In the genomic region with DNA sequence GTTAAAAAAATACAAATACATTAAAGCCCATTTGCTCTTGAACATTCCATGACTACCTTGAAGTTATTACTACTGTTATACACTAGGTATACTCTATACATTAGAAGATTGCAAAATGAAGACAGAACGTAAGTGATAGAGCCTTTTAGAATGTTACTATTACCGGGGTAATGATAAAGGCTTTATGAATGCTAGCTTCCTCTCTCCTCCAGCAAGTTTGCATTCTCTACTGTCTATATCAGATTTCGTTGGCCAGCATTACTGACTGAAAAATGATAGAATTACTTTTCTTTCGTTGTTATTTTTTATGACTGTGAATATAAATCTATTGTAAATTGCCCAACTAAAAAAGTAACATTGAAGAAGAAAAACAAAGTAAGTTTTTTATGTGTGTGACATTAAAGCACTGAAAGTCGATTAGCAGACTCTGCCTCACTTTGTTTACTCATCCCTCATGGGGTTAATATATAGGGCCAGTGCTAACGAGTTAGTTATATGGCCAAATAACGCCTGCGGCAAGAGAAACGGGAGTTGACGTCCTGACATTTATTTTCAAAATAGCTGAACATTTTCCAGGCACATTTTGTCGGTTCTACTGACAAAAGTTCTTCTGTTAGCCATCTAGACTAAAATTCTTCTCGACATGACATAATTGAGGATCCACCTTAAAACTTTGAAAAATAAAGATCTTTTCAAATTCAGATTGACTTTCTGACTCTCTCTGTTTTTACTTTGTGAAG, we compare ENCODE assay signal across 17 cellular contexts.
A peak's percentile ranks its signal among the peaks of the same experiment; 100 is the strongest.
DNase-seq lines count a peak whose midpoint lies in the region; ATAC-seq, FAIRE-seq and TF ChIP-seq lines count a peak whose summit lies in the region.
"Had no signal": no experiment of that assay in that cellular context is flagged by ENCODE, and none has a peak within 500 bp of the region (broad histone marks: within the 10 kb centered on the region; RNA-seq: fewer than 3 reads in every experiment).

No MANE protein-coding gene starts in this region.

- H3K36me3 ChIP-seq in IMR-90 (ENCODE audit: control insufficient read depth, insufficient read depth, low read length): no peaks in the 10 kb centered on the region
- H3K36me3 ChIP-seq in keratinocyte (ENCODE audit: control insufficient read depth in 2 of 2, extremely low read depth in 1 of 2, insufficient read depth in 2 of 2, low read length in 2 of 2): no peaks in the 10 kb centered on the region

- H3K27ac Mint-ChIP-seq in natural killer cell: no peak overlapping the region
- H3K27ac Mint-ChIP-seq: B cell; CD4-positive, CD25-positive, alpha-beta regulatory T cell had no signal

- peaks cover 3 to 4% of the 10 kb centered on the region in 2 donors for H3K9me3 Mint-ChIP-seq in natural killer cell

- in situ Hi-C loops in IMR-90 (cut with MboI; ENCODE audit: low sequenced_read_pairs): no loop called here

- no peak overlapping the region for H2BK15ac ChIP-seq in IMR-90 (ENCODE audit: low read depth, low read length)

- no peak overlapping the region for H3K56ac ChIP-seq in IMR-90 (ENCODE audit: extremely low read depth, insufficient read depth, low read length)

- H3K9me3 ChIP-seq in IMR-90 (ENCODE audit: control insufficient read depth, insufficient read depth, low read length) (no peaks in the 10 kb centered on the region), keratinocyte (ENCODE audit: control insufficient read depth, low read depth, low read length) (no peaks in the 10 kb centered on the region)

- ATAC-seq in IMR-90 (ENCODE audit: low read depth): no peak
- ATAC-seq in HG02588 (IDR thresholded peaks at IDR 0.05; ENCODE audit: unreplicated experiment): no peak
- no peak for ATAC-seq in natural killer cell
- ATAC-seq: HepG2 had no signal

- H2BK20ac ChIP-seq in IMR-90 (ENCODE audit: low read depth, low read length): no peak overlapping the region

- CTCF ChIA-PET in IMR-90 (lab: Yijun Ruan, JAX): interaction anchor here (1.0 kb wide), 1 partner anchor 12 kb away, joined by 5 read pairs; no protein-coding TSS in a partner anchor

- no peak overlapping the region for H3K14ac ChIP-seq in IMR-90 (replicated peaks; ENCODE audit: low read depth, low read length)

- H3K4me3 ChIP-seq in IMR-90 (ENCODE audit: insufficient read depth, low read depth, low read length) (no peak overlapping the region), epithelial cell of esophagus (ENCODE audit: low read length) (no peak overlapping the region), keratinocyte (ENCODE audit: control insufficient read depth in 2 of 3, extremely low read depth in 1 of 3, insufficient read depth in 2 of 3, low read depth in 1 of 3, low read length in 3 of 3) (no peak overlapping the region)

- H3K4me1 ChIP-seq in IMR-90 (ENCODE audit: control insufficient read depth, insufficient read depth, low read length): no peaks in the 10 kb centered on the region
- H3K4me1 ChIP-seq in keratinocyte (ENCODE audit: control insufficient read depth, extremely low read depth, insufficient read depth, low read length): peaks cover 6% of the 10 kb centered on the region

- TF ChIP-seq RAD21 in IMR-90 (IDR thresholded peaks at IDR 0.05; ENCODE audit: low read length): no peak

- no peak overlapping the region for H3K4me3 Mint-ChIP-seq in natural killer cell
- H3K4me3 Mint-ChIP-seq: B cell; CD4-positive, CD25-positive, alpha-beta regulatory T cell had no signal

- H3K79me2 ChIP-seq in keratinocyte (ENCODE audit: control insufficient read depth, insufficient read depth, low read length): no peaks in the 10 kb centered on the region

- H2AFZ ChIP-seq in IMR-90 (replicated peaks; ENCODE audit: low read length, poor library complexity) (no peak overlapping the region), keratinocyte (ENCODE audit: control insufficient read depth, low read length) (peak overlapping the region; percentile 50)

- H3K79me1 ChIP-seq in IMR-90 (ENCODE audit: low read depth in 1 of 2, low read length in 2 of 2): no peaks in the 10 kb centered on the region

- no peak overlapping the region for H4K91ac ChIP-seq in IMR-90 (ENCODE audit: insufficient read depth, low read depth, low read length)

- H3K23ac ChIP-seq in IMR-90 (ENCODE audit: low read depth, low read length): no peak overlapping the region

- intact Hi-C loops in IMR-90 (cut with micrococcal nuclease): no loop called here
- intact Hi-C loops in natural killer cell (cut with micrococcal nuclease): no loop called here

- H3K9ac ChIP-seq in IMR-90 (ENCODE audit: low read depth, low read length) (no peak overlapping the region), keratinocyte (ENCODE audit: control insufficient read depth, extremely low read depth, insufficient read depth, low read length) (no peak overlapping the region)
- H3K9ac ChIP-seq: KMS-11 had no signal

- no peaks in the 10 kb centered on the region for H3K27me3 Mint-ChIP-seq in natural killer cell (ENCODE audit: low read depth in 2 of 2)
- H3K27me3 Mint-ChIP-seq: B cell; CD4-positive, CD25-positive, alpha-beta regulatory T cell had no signal

- no peaks in the 10 kb centered on the region for H3K9me1 ChIP-seq in IMR-90 (ENCODE audit: insufficient read depth, low read length)
- H3K9me1 ChIP-seq in keratinocyte (ENCODE audit: control insufficient read depth, extremely low read depth, insufficient read depth, low read length): no peaks in the 10 kb centered on the region

- H4K5ac ChIP-seq in IMR-90 (ENCODE audit: low read depth, low read length): no peak overlapping the region

- H3K18ac ChIP-seq in IMR-90 (ENCODE audit: low read depth, low read length): no peak overlapping the region

- H4K20me1 ChIP-seq in IMR-90 (ENCODE audit: insufficient read depth, low read length): no peaks in the 10 kb centered on the region
- no peaks in the 10 kb centered on the region for H4K20me1 ChIP-seq in keratinocyte (ENCODE audit: control insufficient read depth, extremely low read depth, insufficient read depth, low read length)

- H2AK9ac ChIP-seq in IMR-90 (replicated peaks; ENCODE audit: low read depth, low read length, poor library complexity): no peak overlapping the region

- TF ChIP-seq POLR2A in IMR-90 (IDR thresholded peaks at IDR 0.05; ENCODE audit: low read depth, low read length): no peak

- no peaks in the 10 kb centered on the region for H3K4me1 Mint-ChIP-seq in natural killer cell
- H3K4me1 Mint-ChIP-seq: B cell; CD4-positive, CD25-positive, alpha-beta regulatory T cell had no signal

- H3K27ac ChIP-seq in IMR-90 (ENCODE audit: insufficient read depth, low read length): no peak overlapping the region
- H3K27ac ChIP-seq in keratinocyte (ENCODE audit: control insufficient read depth, insufficient read depth, low read length): no peak overlapping the region
- H3K27ac ChIP-seq: KMS-11 had no signal

- DNase-seq in IMR-90: peak; percentile 33
- peak; percentile 13 for DNase-seq in epithelial cell of esophagus (ENCODE audit: low read depth)
- DNase-seq in keratinocyte (ENCODE audit: low read depth, low spot score): no peak
- DNase-seq in stimulated activated CD8-positive, alpha-beta memory T cell treated with anti-CD3 and anti-CD28 coated beads, Interleukin-4, amount 100 ng/mL, for 48 hours: no peak
- no peak for DNase-seq in NCI-H1694 treated with DMSO at 0.1 percent for 48 hours (lab: John Stamatoyannopoulos, UW)
- DNase-seq in natural killer cell: no peak
- DNase-seq: Calu3; CD4-positive, CD25-positive, alpha-beta regulatory T cell; NCI-H1092; NCI-H226; NCI-H524 treated with DMSO at 0.1 percent for 48 hours; SHP77 treated with DMSO at 0.1 percent for 48 hours had no signal

- no peak overlapping the region for H3K4me2 ChIP-seq in IMR-90 (ENCODE audit: low read depth, low read length)
- peak overlapping the region; percentile 56 for H3K4me2 ChIP-seq in keratinocyte (ENCODE audit: control insufficient read depth, extremely low read depth, insufficient read depth, low read depth, low read length)
- H3K4me2 ChIP-seq: KMS-11 had no signal

- 90% methylated on average over 6 of the region's 12 CpGs; no CpG with 5 or more reads in 1 of the 2 experiments for WGBS in IMR-90 (ENCODE audit: extremely low coverage in 2 of 2, insufficient read length in 1 of 2), 2 experiments

- H3K36me3 Mint-ChIP-seq in natural killer cell: no peaks in the 10 kb centered on the region
- H3K36me3 Mint-ChIP-seq: CD4-positive, CD25-positive, alpha-beta regulatory T cell had no signal

- H4K8ac ChIP-seq in IMR-90 (ENCODE audit: low read depth in 2 of 2, low read length in 2 of 2): no peak overlapping the region; a peak in 1 of 4 replicates

- H3K27me3 ChIP-seq in IMR-90 (ENCODE audit: control insufficient read depth, insufficient read depth, low read length) (no peaks in the 10 kb centered on the region), keratinocyte (ENCODE audit: control insufficient read depth, extremely low read depth, insufficient read depth, low read length) (no peaks in the 10 kb centered on the region)

- no peak overlapping the region for H2BK5ac ChIP-seq in IMR-90 (ENCODE audit: low read depth, low read length, poor library complexity, severe bottlenecking)

- POLR2A ChIA-PET in IMR-90 (lab: Charles Lee; ENCODE audit: unreplicated experiment): no interaction called here

- dilution Hi-C loops in IMR-90 (cut with HindIII; ENCODE audit: low sequenced_read_pairs, unreplicated experiment) (no loop called here), keratinocyte (cut with MboI; ENCODE audit: extremely low pct_ligation_motif_present, low sequenced_read_pairs) (no loop called here)

- no peak overlapping the region for H2BK120ac ChIP-seq in IMR-90 (ENCODE audit: low read depth, low read length)

- BruUV-seq in IMR-90 (replicated peaks; lab: Mats Ljungman, UMichigan): no TSS peak

- no peak overlapping the region for H2AK5ac ChIP-seq in IMR-90 (ENCODE audit: low read depth, low read length)

- no peak for FAIRE-seq in keratinocyte (lab: Jason Lieb, UNC)
- FAIRE-seq: HepG2, RCC 7860 had no signal

- no peak overlapping the region for H3K4ac ChIP-seq in IMR-90 (ENCODE audit: low read depth, low read length)

- TF ChIP-seq CTCF in IMR-90 (conservative IDR thresholded peaks at IDR 0.05; ENCODE audit: low read depth, low read length) (no peak), epithelial cell of esophagus (IDR thresholded peaks at IDR 0.05; ENCODE audit: insufficient read depth, low read depth, low read length, missing control alignments) (no peak), keratinocyte (optimal IDR thresholded peaks at IDR 0.05 in 1 of 3, IDR thresholded peaks at IDR 0.05 in 1 of 3, conservative IDR thresholded peaks at IDR 0.05 in 1 of 3; ENCODE audit: extremely low read depth in 1 of 3, insufficient read depth in 2 of 3, low read length in 3 of 3) (no peak), natural killer cell (IDR thresholded peaks at IDR 0.05) (no peak)

TF ChIP-seq in IMR-90, 13 proteins besides CTCF, POLR2A, EP300 and RAD21:
- no peak for TF ChIP-seq FOS (IDR thresholded peaks at IDR 0.05; ENCODE audit: low read depth, low read length)
- TF ChIP-seq MXI1 (IDR thresholded peaks at IDR 0.05; ENCODE audit: borderline replicate concordance, low read depth, low read length): no peak
- TF ChIP-seq RFX5 (IDR thresholded peaks at IDR 0.05; ENCODE audit: low read depth, low read length): no peak

Comparison
In these comparisons a context has a peak if more than half of its experiments do, and no peak if none do; other contexts are left out.
1. DNase-seq: peak in IMR-90 (single experiment) and epithelial cell of esophagus (single experiment); none in keratinocyte (single experiment), stimulated activated CD8-positive, alpha-beta memory T cell treated with anti-CD3 and anti-CD28 coated beads, Interleukin-4, amount 100 ng/mL, for 48 hours (single experiment), NCI-H1694 treated with DMSO at 0.1 percent for 48 hours (single experiment) and natural killer cell (single experiment).